Comparison of ENCODE assay signal across 33 cellular contexts in genomic region chr13:75689686-75690085, GRCh38.
"Had no signal": no experiment of that assay in that cellular context is flagged by ENCODE, and none has a peak within 500 bp of the region (broad histone marks: within the 10 kb centered on the region; RNA-seq: fewer than 3 reads in every experiment).

No MANE protein-coding gene starts in this region.

- H3K4me1 ChIP-seq: ascending aorta, breast epithelium, colonic mucosa, gastrocnemius medialis, heart left ventricle had no signal

- H3K27me3 Mint-ChIP-seq: activated CD4-positive, alpha-beta memory T cell treated with anti-CD3 and anti-CD28 coated beads, Interleukin-2, amount 10 ng/mL, durations not matched to agents 7 days and 5 days; activated CD4-positive, alpha-beta T cell treated with anti-CD3 and anti-CD28 coated beads, Interleukin-2, amount 10 ng/mL, durations not matched to agents 7 days and 5 days; activated naive CD4-positive, alpha-beta T cell treated with anti-CD3 and anti-CD28 coated beads, Interleukin-2, amount 10 ng/mL, durations not matched to agents 7 days and 5 days; activated T-cell treated with anti-CD3 and anti-CD28 coated beads, Interleukin-2, amount 50 U/mL, for 24 hours had no signal

- H3K9me3 Mint-ChIP-seq: activated CD4-positive, alpha-beta memory T cell treated with anti-CD3 and anti-CD28 coated beads, Interleukin-2, amount 10 ng/mL, durations not matched to agents 7 days and 5 days; activated CD4-positive, alpha-beta T cell treated with anti-CD3 and anti-CD28 coated beads, Interleukin-2, amount 10 ng/mL, durations not matched to agents 7 days and 5 days; activated naive CD4-positive, alpha-beta T cell treated with anti-CD3 and anti-CD28 coated beads, Interleukin-2, amount 10 ng/mL, durations not matched to agents 7 days and 5 days; activated naive CD8-positive, alpha-beta T cell treated with anti-CD3 and anti-CD28 coated beads, Interleukin-2, amount 10 ng/mL, durations not matched to agents 7 days and 5 days; activated T-cell treated with anti-CD3 and anti-CD28 coated beads, Interleukin-2, amount 50 U/mL, for 24 hours; activated T-cell treated with anti-CD3 and anti-CD28 coated beads, Interleukin-2, amount 50 U/mL, for 72 hours; WTC11 had no signal

- H3K4me1 Mint-ChIP-seq: activated naive CD4-positive, alpha-beta T cell treated with anti-CD3 and anti-CD28 coated beads, Interleukin-2, amount 10 ng/mL, durations not matched to agents 7 days and 5 days; activated naive CD8-positive, alpha-beta T cell treated with anti-CD3 and anti-CD28 coated beads, Interleukin-2, amount 10 ng/mL, durations not matched to agents 7 days and 5 days had no signal

- DNase-seq: activated CD4-positive, alpha-beta memory T cell treated with anti-CD3 and anti-CD28 coated beads, Interleukin-2, amount 10 ng/mL, durations not matched to agents 7 days and 5 days; activated CD4-positive, alpha-beta T cell treated with anti-CD3 and anti-CD28 coated beads for 1 hour; activated CD4-positive, alpha-beta T cell treated with anti-CD3 and anti-CD28 coated beads for 4 hours; activated CD4-positive, alpha-beta T cell treated with anti-CD3 and anti-CD28 coated beads, Interleukin-2, amount 10 ng/mL, durations not matched to agents 7 days and 5 days; activated CD4-positive, alpha-beta T cell treated with anti-CD3 and anti-CD28 coated beads, Interleukin-2, amount 50 U/mL, for 4 hours; activated CD8-positive, alpha-beta memory T cell treated with anti-CD3 and anti-CD28 coated beads, Interleukin-2, amount 50 U/mL, for 48 hours; activated gamma-delta T cell; activated naive CD4-positive, alpha-beta T cell; activated naive CD4-positive, alpha-beta T cell treated with anti-CD3 and anti-CD28 coated beads, Interleukin-2, amount 10 ng/mL, durations not matched to agents 7 days and 5 days; activated naive CD8-positive, alpha-beta T cell treated with anti-CD3 and anti-CD28 coated beads, Interleukin-2, amount 10 ng/mL, durations not matched to agents 7 days and 5 days; activated T-cell treated with anti-CD3 and anti-CD28 coated beads for 4 hours; activated T-cell treated with anti-CD3 and anti-CD28 coated beads, Interleukin-2, amount 50 U/mL, for 24 hours; activated T-cell treated with anti-CD3 and anti-CD28 coated beads, Interleukin-2, amount 50 U/mL, for 72 hours; central memory CD4-positive, alpha-beta T cell; cerebellar nuclear complex; colonic mucosa; effector CD8-positive, alpha-beta T cell; foreskin keratinocyte; gastrocnemius medialis; glutamatergic neuron; heart left ventricle; T-helper 2 cell had no signal

- ATAC-seq: activated naive CD4-positive, alpha-beta T cell treated with anti-CD3 and anti-CD28 coated beads, Interleukin-2, amount 50 U/mL, for 72 hours; activated T-cell treated with anti-CD3 and anti-CD28 coated beads, Interleukin-2, amount 50 U/mL, for 72 hours; esophagus mucosa; foreskin keratinocyte; gastrocnemius medialis; heart left ventricle; WTC11 had no signal

- H3K36me3 Mint-ChIP-seq: activated naive CD4-positive, alpha-beta T cell treated with anti-CD3 and anti-CD28 coated beads, Interleukin-2, amount 10 ng/mL, durations not matched to agents 7 days and 5 days; activated naive CD4-positive, alpha-beta T cell treated with anti-CD3 and anti-CD28 coated beads, Interleukin-2, amount 50 U/mL, for 72 hours; activated naive CD8-positive, alpha-beta T cell treated with anti-CD3 and anti-CD28 coated beads, Interleukin-2, amount 10 ng/mL, durations not matched to agents 7 days and 5 days; WTC11 had no signal

- FAIRE-seq: endometrium, endothelial cell of umbilical vein, TTC549 had no signal

- H3K4me3 Mint-ChIP-seq: activated CD4-positive, alpha-beta memory T cell treated with anti-CD3 and anti-CD28 coated beads, Interleukin-2, amount 10 ng/mL, durations not matched to agents 7 days and 5 days; activated CD4-positive, alpha-beta T cell treated with anti-CD3 and anti-CD28 coated beads, Interleukin-2, amount 10 ng/mL, durations not matched to agents 7 days and 5 days; activated naive CD4-positive, alpha-beta T cell treated with anti-CD3 and anti-CD28 coated beads, Interleukin-2, amount 10 ng/mL, durations not matched to agents 7 days and 5 days; activated naive CD8-positive, alpha-beta T cell treated with anti-CD3 and anti-CD28 coated beads, Interleukin-2, amount 10 ng/mL, durations not matched to agents 7 days and 5 days; activated T-cell treated with anti-CD3 and anti-CD28 coated beads, Interleukin-2, amount 50 U/mL, for 24 hours; activated T-cell treated with anti-CD3 and anti-CD28 coated beads, Interleukin-2, amount 50 U/mL, for 72 hours; brain; WTC11 had no signal

- H3K4me3 ChIP-seq: ascending aorta, breast epithelium, cardiac muscle cell, colonic mucosa, gastrocnemius medialis, heart left ventricle had no signal

- H3K9me3 ChIP-seq: ascending aorta, breast epithelium, colonic mucosa, gastrocnemius medialis, heart left ventricle had no signal

- H3K27ac ChIP-seq: ascending aorta, breast epithelium, cardiac muscle cell, colonic mucosa, foreskin keratinocyte, gastrocnemius medialis, heart left ventricle, VCaP had no signal

- H3K27ac Mint-ChIP-seq: activated CD4-positive, alpha-beta memory T cell treated with anti-CD3 and anti-CD28 coated beads, Interleukin-2, amount 10 ng/mL, durations not matched to agents 7 days and 5 days; activated CD4-positive, alpha-beta T cell treated with anti-CD3 and anti-CD28 coated beads, Interleukin-2, amount 10 ng/mL, durations not matched to agents 7 days and 5 days; activated naive CD4-positive, alpha-beta T cell treated with anti-CD3 and anti-CD28 coated beads, Interleukin-2, amount 10 ng/mL, durations not matched to agents 7 days and 5 days; activated naive CD4-positive, alpha-beta T cell treated with anti-CD3 and anti-CD28 coated beads, Interleukin-2, amount 50 U/mL, for 72 hours; activated naive CD8-positive, alpha-beta T cell treated with anti-CD3 and anti-CD28 coated beads, Interleukin-2, amount 10 ng/mL, durations not matched to agents 7 days and 5 days; activated T-cell treated with anti-CD3 and anti-CD28 coated beads, Interleukin-2, amount 50 U/mL, for 24 hours; activated T-cell treated with anti-CD3 and anti-CD28 coated beads, Interleukin-2, amount 50 U/mL, for 72 hours; brain; WTC11 had no signal
